ENCODE assay signal across 23 cellular contexts in the genomic region with DNA sequence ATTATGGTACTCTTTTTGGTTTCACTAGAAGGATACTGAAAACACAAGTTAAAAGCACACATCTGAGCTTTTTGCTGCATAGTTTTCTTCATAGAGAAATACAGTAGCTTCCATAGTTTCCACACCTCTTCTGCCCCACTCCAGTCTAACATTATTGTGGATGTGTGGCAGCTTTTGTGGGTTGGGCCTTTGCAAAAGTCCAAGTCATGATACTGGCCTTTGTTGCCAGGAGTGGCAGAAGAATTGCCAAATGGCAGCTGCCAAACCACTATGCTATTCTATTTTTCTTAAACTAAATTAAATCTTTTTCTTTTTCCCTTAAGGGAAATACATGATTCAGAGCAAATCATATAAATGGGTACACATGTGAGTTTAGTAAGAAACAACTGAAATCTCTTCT.
A peak's percentile ranks its signal among the peaks of the same experiment; 100 is the strongest.
DNase-seq lines count a peak whose midpoint lies in the region; ATAC-seq, FAIRE-seq and TF ChIP-seq lines count a peak whose summit lies in the region.
"Had no signal": no experiment of that assay in that cellular context is flagged by ENCODE, and none has a peak within 500 bp of the region (broad histone marks: within the 10 kb centered on the region; RNA-seq: fewer than 3 reads in every experiment).

No MANE protein-coding gene starts in this region.

- H3K36me3 ChIP-seq in osteoblast (ENCODE audit: insufficient read depth, low read length): no peaks in the 10 kb centered on the region
- H3K36me3 ChIP-seq: breast epithelium, esophagus squamous epithelium, left lung, transverse colon had no signal

- no peaks in the 10 kb centered on the region for H3K27me3 ChIP-seq in osteoblast (ENCODE audit: insufficient read depth, low read length)
- H3K27me3 ChIP-seq: breast epithelium, esophagus squamous epithelium, left lung, transverse colon had no signal

- H3K27ac ChIP-seq in osteoblast (ENCODE audit: low read depth, low read length): peak overlapping the region; percentile 62
- H3K27ac ChIP-seq: breast epithelium, esophagus squamous epithelium, transverse colon had no signal

- H3K9me3 ChIP-seq in osteoblast (ENCODE audit: low read depth, low read length): no peaks in the 10 kb centered on the region
- H3K9me3 ChIP-seq: breast epithelium, esophagus squamous epithelium, left lung, transverse colon had no signal

- H3K4me2 ChIP-seq in osteoblast (ENCODE audit: insufficient read depth, low read length): peak overlapping the region; percentile 49

- DNase-seq in GM03348 (ENCODE audit: low spot score) (peak; percentile 31), LHCN-M2 (ENCODE audit: low read depth) (peak; percentile 40), fibroblast of mammary gland (ENCODE audit: low read depth) (peak; percentile 17), osteoblast (ENCODE audit: insufficient read length, low spot score, missing footprints) (no peak), H54 (ENCODE audit: insufficient read length, low spot score) (no peak), NCI-H2081 (lab: John Stamatoyannopoulos, UW) (no peak), DMS53 treated with DMSO at 0.1 percent for 48 hours (lab: John Stamatoyannopoulos, UW; ENCODE audit: unreplicated experiment) (no peak)
- DNase-seq: activated CD8-positive, alpha-beta T cell treated with anti-CD3 and anti-CD28 coated beads, Interleukin-2, amount 10 ng/mL, durations not matched to agents 7 days and 5 days; activated T-cell treated with anti-CD3 and anti-CD28 coated beads, Interleukin-2, amount 50 U/mL, for 1 hour; CD4-positive, alpha-beta memory T cell; cortex of kidney; DMS53; endodermal cell; esophagus squamous epithelium; left lung; NCI-H1417 treated with DMSO at 0.1 percent for 48 hours; NCI-H69; stimulated activated naive B cell treated with anti-CD40 and anti-IgM and Interleukin-4, amounts not matched to agents 10 μg/mL and 1 μg/mL and 100 μg/mL, for 72 hours; transverse colon had no signal

- no peak overlapping the region for H2AFZ ChIP-seq in osteoblast (ENCODE audit: low read length)

- TF ChIP-seq CTCF in fibroblast of mammary gland (conservative IDR thresholded peaks at IDR 0.05; ENCODE audit: control insufficient read depth, insufficient read depth, low read depth, low read length): no peak
- no peak for TF ChIP-seq CTCF in osteoblast (IDR thresholded peaks at IDR 0.05; ENCODE audit: extremely low read depth, low read depth, low read length)

- FAIRE-seq in H54 (lab: Jason Lieb, UNC): no peak

- H3K4me1 ChIP-seq in osteoblast (ENCODE audit: insufficient read depth, low read length): peaks cover 37% of the 10 kb centered on the region
- H3K4me1 ChIP-seq: breast epithelium had no signal

- TF ChIP-seq POLR2A in H54 (IDR thresholded peaks at IDR 0.05; ENCODE audit: low read depth, low read length): no peak

- ATAC-seq in HG02970 (IDR thresholded peaks at IDR 0.05; ENCODE audit: low FRiP score, unreplicated experiment): no peak
- ATAC-seq: activated CD4-positive, CD25-positive, alpha-beta regulatory T cell treated with anti-CD3 and anti-CD28 coated beads, Interleukin-2, amount 50 U/mL, for 24 hours; activated CD8-positive, alpha-beta T cell treated with anti-CD3 and anti-CD28 coated beads, Interleukin-2, amount 10 ng/mL, durations not matched to agents 7 days and 5 days; left lung; stimulated activated naive B cell treated with anti-CD40 and anti-IgM and Interleukin-4, amounts not matched to agents 10 μg/mL and 1 μg/mL and 100 μg/mL, for 72 hours had no signal

- no peaks in the 10 kb centered on the region for H4K20me1 ChIP-seq in osteoblast (ENCODE audit: insufficient read depth, low read length)

- peaks cover 69% of the 10 kb centered on the region for H3K79me2 ChIP-seq in osteoblast (ENCODE audit: insufficient read depth, low read length)

- no peak overlapping the region for H3K4me3 ChIP-seq in fibroblast of mammary gland (ENCODE audit: control insufficient read depth, low read depth, low read length)
- no peak overlapping the region for H3K4me3 ChIP-seq in osteoblast (ENCODE audit: insufficient read depth, low read length)
- H3K4me3 ChIP-seq: breast epithelium, esophagus squamous epithelium, left lung, smooth muscle cell, transverse colon had no signal

Comparison
In these comparisons a context has a peak if more than half of its experiments do, and no peak if none do; other contexts are left out.
1. DNase-seq: peak in GM03348 (single experiment), LHCN-M2 (single experiment) and fibroblast of mammary gland (single experiment); none in osteoblast (single experiment), H54 (single experiment), NCI-H2081 (0 of 2) and DMS53 treated with DMSO at 0.1 percent for 48 hours (single experiment).